22 cellular contexts compared by ENCODE assay signal in genomic region chr9:7164440-7165349, GRCh38.
"Had no signal": no experiment of that assay in that cellular context is flagged by ENCODE, and none has a peak within 500 bp of the region (broad histone marks: within the 10 kb centered on the region; RNA-seq: fewer than 3 reads in every experiment).

No MANE protein-coding gene starts in this region.

- H3K4me1 Mint-ChIP-seq: activated naive CD8-positive, alpha-beta T cell treated with anti-CD3 and anti-CD28 coated beads, Interleukin-2, amount 50 U/mL, for 24 hours had no signal

- H3K9me3 ChIP-seq: gastroesophageal sphincter, heart left ventricle, left ventricle myocardium inferior, pancreas, sigmoid colon, thyroid gland, uterus had no signal

- H3K36me3 ChIP-seq: brain microvascular endothelial cell, uterus had no signal

- H3K27me3 ChIP-seq: brain microvascular endothelial cell, gastroesophageal sphincter, heart left ventricle, pancreas, sigmoid colon, thyroid gland, uterus had no signal

- H3K27ac ChIP-seq: brain microvascular endothelial cell, gastroesophageal sphincter, heart left ventricle, left ventricle myocardium inferior, pancreas, sigmoid colon, thyroid gland, uterus had no signal

- H3K27ac Mint-ChIP-seq: activated CD4-positive, alpha-beta T cell treated with anti-CD3 and anti-CD28 coated beads, Interleukin-2, amount 10 ng/mL, durations not matched to agents 7 days and 5 days; activated CD8-positive, alpha-beta T cell treated with anti-CD3 and anti-CD28 coated beads, Interleukin-2, amount 10 ng/mL, durations not matched to agents 7 days and 5 days; activated naive CD4-positive, alpha-beta T cell treated with anti-CD3 and anti-CD28 coated beads for 36 hours; activated naive CD8-positive, alpha-beta T cell treated with anti-CD3 and anti-CD28 coated beads, Interleukin-2, amount 50 U/mL, for 24 hours; activated T-cell treated with anti-CD3 and anti-CD28 coated beads, Interleukin-2, amount 50 U/mL, for 24 hours; activated T-helper 2 cell treated with anti-CD3 and anti-CD28 coated beads, Interferon-gamma antibody, Interleukin-2, Interleukin-4, amounts not matched to agents 10 μg/mL and 5 μg/mL and 100 μg/mL, durations not matched to agents 14 hours and 24 hours and 36 hours had no signal

- H3K9me3 Mint-ChIP-seq: activated CD4-positive, alpha-beta T cell treated with anti-CD3 and anti-CD28 coated beads, Interleukin-2, amount 10 ng/mL, durations not matched to agents 7 days and 5 days; activated naive CD4-positive, alpha-beta T cell treated with anti-CD3 and anti-CD28 coated beads for 36 hours; activated naive CD8-positive, alpha-beta T cell treated with anti-CD3 and anti-CD28 coated beads, Interleukin-2, amount 50 U/mL, for 24 hours; activated T-cell treated with anti-CD3 and anti-CD28 coated beads, Interleukin-2, amount 50 U/mL, for 24 hours; activated T-helper 2 cell treated with anti-CD3 and anti-CD28 coated beads, Interferon-gamma antibody, Interleukin-2, Interleukin-4, amounts not matched to agents 10 μg/mL and 5 μg/mL and 100 μg/mL, durations not matched to agents 14 hours and 24 hours and 36 hours; naive thymus-derived CD4-positive, alpha-beta T cell had no signal

- DNase-seq: activated CD4-positive, alpha-beta T cell treated with anti-CD3 and anti-CD28 coated beads, Interleukin-2, amount 10 ng/mL, durations not matched to agents 7 days and 5 days; activated CD8-positive, alpha-beta T cell treated with anti-CD3 and anti-CD28 coated beads, Interleukin-2, amount 10 ng/mL, durations not matched to agents 7 days and 5 days; activated naive CD4-positive, alpha-beta T cell treated with anti-CD3 and anti-CD28 coated beads for 36 hours; activated naive CD8-positive, alpha-beta T cell treated with anti-CD3 and anti-CD28 coated beads, Interleukin-2, amount 50 U/mL, for 24 hours; activated T-cell treated with anti-CD3 and anti-CD28 coated beads, Interleukin-2, amount 50 U/mL, for 24 hours; anterior cingulate cortex; brain microvascular endothelial cell; cortex of kidney; heart left ventricle; kidney; left ventricle myocardium inferior; naive thymus-derived CD4-positive, alpha-beta T cell; pancreas; sigmoid colon; stimulated activated CD4-positive, alpha-beta T cell treated with anti-CD3 and anti-CD28 coated beads, Interleukin-4, amount 100 ng/mL, for 4 hours; stimulated activated naive CD4-positive, alpha-beta T cell treated with Interleukin-2 at 50 U/mL for 16 hours; thyroid gland; uterus had no signal

- H3K27me3 Mint-ChIP-seq: activated CD4-positive, alpha-beta T cell treated with anti-CD3 and anti-CD28 coated beads, Interleukin-2, amount 10 ng/mL, durations not matched to agents 7 days and 5 days; activated naive CD8-positive, alpha-beta T cell treated with anti-CD3 and anti-CD28 coated beads, Interleukin-2, amount 50 U/mL, for 24 hours; activated T-cell treated with anti-CD3 and anti-CD28 coated beads, Interleukin-2, amount 50 U/mL, for 24 hours; naive thymus-derived CD4-positive, alpha-beta T cell had no signal

- ATAC-seq: activated CD4-positive, CD25-positive, alpha-beta regulatory T cell treated with anti-CD3 and anti-CD28 coated beads, Interleukin-2, amount 50 U/mL, for 24 hours; activated CD8-positive, alpha-beta T cell treated with anti-CD3 and anti-CD28 coated beads, Interleukin-2, amount 10 ng/mL, durations not matched to agents 7 days and 5 days; activated naive CD8-positive, alpha-beta T cell treated with anti-CD3 and anti-CD28 coated beads, Interleukin-2, amount 50 U/mL, for 24 hours; esophagus mucosa; gastroesophageal sphincter; heart left ventricle; naive thymus-derived CD4-positive, alpha-beta T cell; pancreas had no signal

- H3K4me3 Mint-ChIP-seq: activated CD4-positive, alpha-beta T cell treated with anti-CD3 and anti-CD28 coated beads, Interleukin-2, amount 10 ng/mL, durations not matched to agents 7 days and 5 days; activated CD8-positive, alpha-beta T cell treated with anti-CD3 and anti-CD28 coated beads, Interleukin-2, amount 10 ng/mL, durations not matched to agents 7 days and 5 days; activated naive CD4-positive, alpha-beta T cell treated with anti-CD3 and anti-CD28 coated beads for 36 hours; activated naive CD8-positive, alpha-beta T cell treated with anti-CD3 and anti-CD28 coated beads, Interleukin-2, amount 50 U/mL, for 24 hours; activated T-cell treated with anti-CD3 and anti-CD28 coated beads, Interleukin-2, amount 50 U/mL, for 24 hours; naive thymus-derived CD4-positive, alpha-beta T cell had no signal

- H3K4me3 ChIP-seq: gastroesophageal sphincter, heart left ventricle, left ventricle myocardium inferior, pancreas, sigmoid colon, thyroid gland, uterus had no signal

- H3K4me1 ChIP-seq: gastroesophageal sphincter, pancreas, uterus had no signal
